Comparison of ENCODE assay signal across 26 cellular contexts in the genomic region with DNA sequence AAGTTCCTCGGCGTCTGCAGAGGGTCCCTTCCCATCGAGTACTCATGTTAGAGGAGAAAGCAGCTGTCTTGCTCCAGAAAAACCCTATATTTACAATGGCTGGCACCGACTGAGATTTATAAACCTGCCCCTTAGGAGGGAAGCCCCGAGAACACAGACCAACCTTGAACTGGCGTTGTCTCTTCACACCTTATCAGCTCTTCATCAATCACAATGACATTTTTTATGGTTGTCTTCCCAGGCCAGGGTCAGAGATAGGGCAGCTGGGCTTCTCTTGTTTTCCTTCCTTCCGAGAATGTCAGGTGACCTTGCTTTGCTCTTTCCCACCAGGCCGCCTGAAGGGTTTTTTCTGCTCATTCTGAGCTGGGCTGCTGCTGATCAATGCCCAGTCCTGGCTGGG.
"Had no signal": no experiment of that assay in that cellular context is flagged by ENCODE, and none has a peak within 500 bp of the region (broad histone marks: within the 10 kb centered on the region; RNA-seq: fewer than 3 reads in every experiment).

No MANE protein-coding gene starts in this region.

- H3K4me1 Mint-ChIP-seq: activated T-helper 17 cell treated with anti-CD3 and anti-CD28 coated beads, Interleukin-2, amount 50 U/mL, for 72 hours; central memory CD8-positive, alpha-beta T cell; immature natural killer cell; naive B cell; T-cell had no signal

- H3K36me3 Mint-ChIP-seq: activated naive CD4-positive, alpha-beta T cell treated with anti-CD3 and anti-CD28 coated beads, Interleukin-2, amount 50 U/mL, for 72 hours; immature natural killer cell; naive B cell; T-cell had no signal

- H3K4me2 ChIP-seq: hepatocyte, smooth muscle cell had no signal

- H3K27ac ChIP-seq: breast epithelium, hepatocyte, left lung, neutrophil, pancreas, sigmoid colon, thoracic aorta, upper lobe of right lung had no signal

- H3K36me3 ChIP-seq: breast epithelium, left lung, neutrophil, pancreas, sigmoid colon, thoracic aorta, upper lobe of right lung had no signal

- H3K27me3 Mint-ChIP-seq: activated T-helper 17 cell treated with anti-CD3 and anti-CD28 coated beads, Interleukin-2, amount 50 U/mL, for 72 hours; central memory CD8-positive, alpha-beta T cell; naive B cell; T-cell had no signal

- ATAC-seq: activated CD8-positive, alpha-beta T cell treated with anti-CD3 and anti-CD28 coated beads, Interleukin-2, amount 10 ng/mL, durations not matched to agents 7 days and 5 days; activated naive CD4-positive, alpha-beta T cell treated with anti-CD3 and anti-CD28 coated beads, Interleukin-2, amount 50 U/mL, for 72 hours; activated T-helper 17 cell treated with anti-CD3 and anti-CD28 coated beads, Interleukin-2, amount 50 U/mL, for 72 hours; esophagus mucosa; left lung; T-cell had no signal

- H3K27ac Mint-ChIP-seq: activated CD8-positive, alpha-beta T cell treated with anti-CD3 and anti-CD28 coated beads, Interleukin-2, amount 10 ng/mL, durations not matched to agents 7 days and 5 days; activated naive CD4-positive, alpha-beta T cell treated with anti-CD3 and anti-CD28 coated beads, Interleukin-2, amount 50 U/mL, for 72 hours; activated T-helper 17 cell treated with anti-CD3 and anti-CD28 coated beads, Interleukin-2, amount 50 U/mL, for 72 hours; T-cell had no signal

- H3K79me2 ChIP-seq: hepatocyte had no signal

- H3K4me3 ChIP-seq: breast epithelium, hepatocyte, left lung, lung, pancreas, sigmoid colon, smooth muscle cell, thoracic aorta, upper lobe of right lung had no signal

- H3K9me3 ChIP-seq: breast epithelium, left lung, neutrophil, pancreas, sigmoid colon, thoracic aorta, upper lobe of right lung had no signal

- H3K4me3 Mint-ChIP-seq: activated CD8-positive, alpha-beta T cell treated with anti-CD3 and anti-CD28 coated beads, Interleukin-2, amount 10 ng/mL, durations not matched to agents 7 days and 5 days; activated T-helper 17 cell treated with anti-CD3 and anti-CD28 coated beads, Interleukin-2, amount 50 U/mL, for 72 hours; central memory CD8-positive, alpha-beta T cell; immature natural killer cell; naive B cell; T-cell had no signal

- H3K4me1 ChIP-seq: breast epithelium, left lung, pancreas, sigmoid colon, upper lobe of right lung had no signal

- H3K27me3 ChIP-seq: breast epithelium, hepatocyte, left lung, pancreas, sigmoid colon, upper lobe of right lung had no signal

- DNase-seq: activated CD4-positive, alpha-beta T cell treated with anti-CD3 and anti-CD28 coated beads for 1 hour; activated CD4-positive, alpha-beta T cell treated with anti-CD3 and anti-CD28 coated beads, Interleukin-2, amount 50 U/mL, for 1 hour; activated CD8-positive, alpha-beta T cell treated with anti-CD3 and anti-CD28 coated beads, Interleukin-2, amount 10 ng/mL, durations not matched to agents 7 days and 5 days; activated T-cell treated with anti-CD3 and anti-CD28 coated beads, Interleukin-2, amount 50 U/mL, for 1 hour; effector memory CD4-positive, alpha-beta T cell; glutamatergic neuron; immature natural killer cell; left lung; naive B cell; sigmoid colon; stimulated activated CD4-positive, alpha-beta T cell treated with anti-CD3 and anti-CD28 coated beads, Interleukin-2, amount 100 ng/mL, for 48 hours; stimulated activated CD8-positive, alpha-beta memory T cell treated with anti-CD3 and anti-CD28 coated beads, Interleukin-4, amount 100 ng/mL, for 48 hours; stimulated activated naive CD4-positive, alpha-beta T cell; T-cell; upper lobe of right lung had no signal

- H3K9me3 Mint-ChIP-seq: activated T-helper 17 cell treated with anti-CD3 and anti-CD28 coated beads, Interleukin-2, amount 50 U/mL, for 72 hours had no signal

- H2AFZ ChIP-seq: hepatocyte had no signal
